ENCODE assay signal across 1 cellular context in genomic region chr12:1760566-1761382, GRCh38.
TF ChIP-seq lines count a peak whose summit lies in the region.

No MANE protein-coding gene starts in this region.

TF ChIP-seq in HepG2, 621 proteins besides CTCF, POLR2A, EP300 and RAD21 (continued from another document and continues in another):
- TF ChIP-seq HNF1A (IDR thresholded peaks at IDR 0.05; ENCODE audit: low read depth) (peak; percentile 77), HNF1A (CRISPR knock-in tag; IDR thresholded peaks at IDR 0.05; ENCODE audit: borderline replicate concordance) (0 out of 2 replicates have a peak, but pooled peaks have one; percentile 65), PCBP1 (IDR thresholded peaks at IDR 0.05; ENCODE audit: borderline replicate concordance, low read depth, low read length) (no peak), TCF7L2 (IDR thresholded peaks at IDR 0.05; ENCODE audit: low read depth, low read length) (no peak), ZNF12 (CRISPR knock-in tag; IDR thresholded peaks at IDR 0.05) (peak; percentile 10; the same call in 1 of the 2 replicates), SAFB2 (CRISPR knock-in tag; IDR thresholded peaks at IDR 0.05; ENCODE audit: borderline replicate concordance, low read depth) (no peak), HIC2 (CRISPR knock-in tag; IDR thresholded peaks at IDR 0.05; ENCODE audit: low read depth) (no peak), HOXA7 (CRISPR knock-in tag; IDR thresholded peaks at IDR 0.05) (no peak), KDM4B (CRISPR knock-in tag; IDR thresholded peaks at IDR 0.05) (peak; percentile 74; the same call in 1 of the 2 replicates), ZNF788 (CRISPR knock-in tag; IDR thresholded peaks at IDR 0.05; ENCODE audit: borderline replicate concordance) (no peak), ZNF724P (CRISPR knock-in tag; IDR thresholded peaks at IDR 0.05; ENCODE audit: borderline replicate concordance) (no peak), ZNF776 (CRISPR knock-in tag; IDR thresholded peaks at IDR 0.05) (no peak), ZNF446 (CRISPR knock-in tag; IDR thresholded peaks at IDR 0.05) (no peak), ATF7-NPFF (CRISPR knock-in tag; IDR thresholded peaks at IDR 0.05; ENCODE audit: low read depth) (no peak), CREB3 (CRISPR knock-in tag; IDR thresholded peaks at IDR 0.05) (no peak), TCF12 (IDR thresholded peaks at IDR 0.05) (no peak), TCF12 (CRISPR knock-in tag; IDR thresholded peaks at IDR 0.05) (no peak), FOXC1 (CRISPR knock-in tag; IDR thresholded peaks at IDR 0.05; ENCODE audit: borderline replicate concordance) (no peak), SP4 (CRISPR knock-in tag; IDR thresholded peaks at IDR 0.05) (no peak), FOXJ3 (CRISPR knock-in tag; IDR thresholded peaks at IDR 0.05; ENCODE audit: borderline replicate concordance) (peak; percentile 59; the same call in 1 of the 2 replicates), ZNF75D (CRISPR knock-in tag; IDR thresholded peaks at IDR 0.05; ENCODE audit: borderline replicate concordance) (no peak), ZNF282 (IDR thresholded peaks at IDR 0.05; ENCODE audit: partially characterized antibody) (no peak), MXI1 (IDR thresholded peaks at IDR 0.05; ENCODE audit: borderline replicate concordance, low read depth, low read length) (peak; percentile 28; the same call in 1 of the 3 replicates), SMARCE1 (IDR thresholded peaks at IDR 0.05; ENCODE audit: borderline replicate concordance) (no peak), ZBTB39 (CRISPR knock-in tag; IDR thresholded peaks at IDR 0.05) (no peak), ZSCAN5A (CRISPR knock-in tag; IDR thresholded peaks at IDR 0.05; ENCODE audit: borderline replicate concordance) (no peak), ZFP37 (CRISPR knock-in tag; IDR thresholded peaks at IDR 0.05; ENCODE audit: borderline replicate concordance) (no peak), ZFP82 (CRISPR knock-in tag; IDR thresholded peaks at IDR 0.05; ENCODE audit: borderline replicate concordance) (no peak), FIP1L1 (IDR thresholded peaks at IDR 0.05; ENCODE audit: borderline replicate concordance, insufficient read depth, low read depth, low read length) (no peak), PRPF4 (IDR thresholded peaks at IDR 0.05; ENCODE audit: low read depth, low read length, poor library complexity, severe bottlenecking) (no peak), KLF9 (CRISPR knock-in tag; IDR thresholded peaks at IDR 0.05; ENCODE audit: low read depth) (no peak), HNRNPK (IDR thresholded peaks at IDR 0.05; ENCODE audit: low read depth, low read length, poor library complexity, severe bottlenecking) (no peak), ARNTL (CRISPR knock-in tag; IDR thresholded peaks at IDR 0.05) (no peak), NFYC (CRISPR knock-in tag; IDR thresholded peaks at IDR 0.05) (no peak), TFE3 (CRISPR knock-in tag; IDR thresholded peaks at IDR 0.05) (peak; percentile 24; the same call in 1 of the 2 replicates), ELF4 (CRISPR knock-in tag; IDR thresholded peaks at IDR 0.05; ENCODE audit: borderline replicate concordance) (no peak), HIVEP1 (CRISPR knock-in tag; IDR thresholded peaks at IDR 0.05) (no peak), RELA (CRISPR knock-in tag; IDR thresholded peaks at IDR 0.05) (no peak), ZNF710 (CRISPR knock-in tag; IDR thresholded peaks at IDR 0.05; ENCODE audit: borderline replicate concordance) (peak; percentile 54; the same call in 1 of the 2 replicates), SMARCC2 (IDR thresholded peaks at IDR 0.05) (no peak), ZBTB7B (CRISPR knock-in tag; IDR thresholded peaks at IDR 0.05) (no peak)
- TF ChIP-seq, protein P1, sequence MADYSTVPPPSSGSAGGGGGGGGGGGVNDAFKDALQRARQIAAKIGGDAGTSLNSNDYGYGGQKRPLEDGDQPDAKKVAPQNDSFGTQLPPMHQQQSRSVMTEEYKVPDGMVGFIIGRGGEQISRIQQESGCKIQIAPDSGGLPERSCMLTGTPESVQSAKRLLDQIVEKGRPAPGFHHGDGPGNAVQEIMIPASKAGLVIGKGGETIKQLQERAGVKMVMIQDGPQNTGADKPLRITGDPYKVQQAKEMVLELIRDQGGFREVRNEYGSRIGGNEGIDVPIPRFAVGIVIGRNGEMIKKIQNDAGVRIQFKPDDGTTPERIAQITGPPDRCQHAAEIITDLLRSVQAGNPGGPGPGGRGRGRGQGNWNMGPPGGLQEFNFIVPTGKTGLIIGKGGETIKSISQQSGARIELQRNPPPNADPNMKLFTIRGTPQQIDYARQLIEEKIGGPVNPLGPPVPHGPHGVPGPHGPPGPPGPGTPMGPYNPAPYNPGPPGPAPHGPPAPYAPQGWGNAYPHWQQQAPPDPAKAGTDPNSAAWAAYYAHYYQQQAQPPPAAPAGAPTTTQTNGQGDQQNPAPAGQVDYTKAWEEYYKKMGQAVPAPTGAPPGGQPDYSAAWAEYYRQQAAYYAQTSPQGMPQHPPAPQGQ (CRISPR knock-in tag; IDR thresholded peaks at IDR 0.05; ENCODE audit: borderline replicate concordance): no peak
- TF ChIP-seq, protein P2, sequence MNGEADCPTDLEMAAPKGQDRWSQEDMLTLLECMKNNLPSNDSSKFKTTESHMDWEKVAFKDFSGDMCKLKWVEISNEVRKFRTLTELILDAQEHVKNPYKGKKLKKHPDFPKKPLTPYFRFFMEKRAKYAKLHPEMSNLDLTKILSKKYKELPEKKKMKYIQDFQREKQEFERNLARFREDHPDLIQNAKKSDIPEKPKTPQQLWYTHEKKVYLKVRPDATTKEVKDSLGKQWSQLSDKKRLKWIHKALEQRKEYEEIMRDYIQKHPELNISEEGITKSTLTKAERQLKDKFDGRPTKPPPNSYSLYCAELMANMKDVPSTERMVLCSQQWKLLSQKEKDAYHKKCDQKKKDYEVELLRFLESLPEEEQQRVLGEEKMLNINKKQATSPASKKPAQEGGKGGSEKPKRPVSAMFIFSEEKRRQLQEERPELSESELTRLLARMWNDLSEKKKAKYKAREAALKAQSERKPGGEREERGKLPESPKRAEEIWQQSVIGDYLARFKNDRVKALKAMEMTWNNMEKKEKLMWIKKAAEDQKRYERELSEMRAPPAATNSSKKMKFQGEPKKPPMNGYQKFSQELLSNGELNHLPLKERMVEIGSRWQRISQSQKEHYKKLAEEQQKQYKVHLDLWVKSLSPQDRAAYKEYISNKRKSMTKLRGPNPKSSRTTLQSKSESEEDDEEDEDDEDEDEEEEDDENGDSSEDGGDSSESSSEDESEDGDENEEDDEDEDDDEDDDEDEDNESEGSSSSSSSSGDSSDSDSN (CRISPR knock-in tag; IDR thresholded peaks at IDR 0.05): no peak
- TF ChIP-seq, protein P3, sequence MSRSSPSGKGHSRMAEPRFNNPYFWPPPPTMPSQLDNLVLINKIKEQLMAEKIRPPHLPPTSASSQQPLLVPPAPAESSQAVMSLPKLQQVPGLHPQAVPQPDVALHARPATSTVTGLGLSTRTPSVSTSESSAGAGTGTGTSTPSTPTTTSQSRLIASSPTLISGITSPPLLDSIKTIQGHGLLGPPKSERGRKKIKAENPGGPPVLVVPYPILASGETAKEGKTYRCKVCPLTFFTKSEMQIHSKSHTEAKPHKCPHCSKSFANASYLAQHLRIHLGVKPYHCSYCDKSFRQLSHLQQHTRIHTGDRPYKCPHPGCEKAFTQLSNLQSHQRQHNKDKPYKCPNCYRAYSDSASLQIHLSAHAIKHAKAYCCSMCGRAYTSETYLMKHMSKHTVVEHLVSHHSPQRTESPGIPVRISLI (CRISPR knock-in tag; IDR thresholded peaks at IDR 0.05; ENCODE audit: borderline replicate concordance): peak; percentile 30; the same call in 1 of the 2 replicates
